In the genomic region with DNA sequence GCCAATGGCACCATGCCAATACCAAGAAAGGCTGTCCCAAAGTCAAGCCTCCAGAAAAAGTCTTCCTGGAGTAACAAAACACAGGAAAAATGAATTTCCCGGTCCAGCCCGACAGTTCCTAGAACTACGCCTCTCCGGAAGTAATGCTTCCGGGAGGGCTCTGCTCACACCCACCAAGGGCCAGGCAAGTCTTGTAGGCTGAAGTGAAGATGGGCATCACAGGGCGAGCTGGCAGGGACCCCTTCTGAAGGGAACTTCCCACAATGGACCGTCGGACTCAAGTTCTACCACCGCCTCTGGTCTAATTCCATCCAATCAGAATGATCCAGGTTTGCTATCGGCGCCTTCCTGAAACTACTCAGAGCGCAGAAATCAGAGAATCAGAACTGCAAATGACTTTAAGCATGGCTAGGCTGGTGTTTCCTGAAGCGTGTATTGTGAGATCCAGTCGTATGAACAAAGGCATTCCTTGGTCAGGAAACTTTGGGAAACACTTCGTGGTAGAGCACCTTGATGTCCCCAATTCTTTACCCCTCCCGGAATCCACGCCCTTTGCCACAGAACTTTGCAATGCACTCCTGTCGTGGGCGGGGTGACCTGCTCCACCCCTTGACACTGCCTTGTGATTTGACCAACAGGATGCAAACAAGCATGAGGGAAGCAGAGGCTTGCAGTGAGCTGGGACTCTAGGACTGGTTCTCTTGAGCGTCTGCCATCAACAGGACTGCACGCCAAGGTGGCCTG, we compare ENCODE assay signal across 16 cellular contexts.
DNase-seq lines count a peak whose midpoint lies in the region; ATAC-seq and TF ChIP-seq lines count a peak whose summit lies in the region.
"Had no signal": no experiment of that assay in that cellular context is flagged by ENCODE, and none has a peak within 500 bp of the region (broad histone marks: within the 10 kb centered on the region; RNA-seq: fewer than 3 reads in every experiment).

No MANE protein-coding gene starts in this region.

- peaks cover 17% of the 10 kb centered on the region for H3K36me3 Mint-ChIP-seq in activated naive CD4-positive, alpha-beta T cell treated with anti-CD3 and anti-CD28 coated beads, Interleukin-2, amount 10 ng/mL, durations not matched to agents 7 days and 5 days

- peak; percentile 43 for ATAC-seq in left colon

- no peaks in the 10 kb centered on the region for H3K36me3 ChIP-seq in spleen
- H3K36me3 ChIP-seq: uterus had no signal

- peaks cover 0 to 7% (median 0%) of the 10 kb centered on the region in 7 donors for H3K27me3 ChIP-seq in spleen (replicated peaks in 1 of 7)
- H3K27me3 ChIP-seq: hepatocyte, uterus had no signal

- H3K9me3 ChIP-seq in spleen = peaks cover 0 to 20% (median 8%) of the 10 kb centered on the region in 8 donors
- H3K9me3 ChIP-seq: uterus had no signal

- intact Hi-C loops in left colon (cut with DNase I, micrococcal nuclease) (no loop called here), spleen (cut with DNase I; ENCODE audit: low total_unique reads) (no loop called here)

- no peak overlapping the region for H3K4me3 Mint-ChIP-seq in activated naive CD4-positive, alpha-beta T cell treated with anti-CD3 and anti-CD28 coated beads, Interleukin-2, amount 10 ng/mL, durations not matched to agents 7 days and 5 days
- H3K4me3 Mint-ChIP-seq: activated naive CD4-positive, alpha-beta T cell treated with anti-CD3 and anti-CD28 coated beads for 36 hours; activated T-cell treated with anti-CD3 and anti-CD28 coated beads, Interleukin-2, amount 50 U/mL, for 24 hours; endodermal cell; nephron progenitor cell had no signal

- TF ChIP-seq CTCF in spleen (IDR thresholded peaks at IDR 0.05 in 8 of 11, conservative IDR thresholded peaks at IDR 0.05 in 3 of 11) (no peak), GM10248 (IDR thresholded peaks at IDR 0.05; ENCODE audit: control extremely low read depth, extremely low read depth, low read depth, missing control alignments) (no peak)

- H3K4me3 ChIP-seq in spleen = no peak overlapping the region
- H3K4me3 ChIP-seq: hepatocyte, uterus had no signal

- POLR2A ChIA-PET in GM10248 (lab: Yijun Ruan, JAX) = no interaction called here

- peak overlapping the region; percentile 75 for H3K27ac Mint-ChIP-seq in activated naive CD4-positive, alpha-beta T cell treated with anti-CD3 and anti-CD28 coated beads, Interleukin-2, amount 10 ng/mL, durations not matched to agents 7 days and 5 days
- H3K27ac Mint-ChIP-seq: nephron progenitor cell, progenitor cell of endocrine pancreas had no signal

- TF ChIP-seq POLR2A in spleen (IDR thresholded peaks at IDR 0.05) = no peak

- H3K9me3 Mint-ChIP-seq in activated naive CD4-positive, alpha-beta T cell treated with anti-CD3 and anti-CD28 coated beads, Interleukin-2, amount 10 ng/mL, durations not matched to agents 7 days and 5 days = peaks cover 18% of the 10 kb centered on the region

- H3K4me1 ChIP-seq in spleen = peaks cover 0 to 11% (median 0%) of the 10 kb centered on the region in 6 donors
- H3K4me1 ChIP-seq: uterus had no signal

- no peak for DNase-seq in activated naive CD4-positive, alpha-beta T cell treated with anti-CD3 and anti-CD28 coated beads, Interleukin-2, amount 10 ng/mL, durations not matched to agents 7 days and 5 days
- DNase-seq in activated naive CD4-positive, alpha-beta T cell (lab: John Stamatoyannopoulos, UW) = no peak
- DNase-seq in SW480 (ENCODE audit: low spot score) = peak; percentile 93
- no peak for DNase-seq in left colon
- DNase-seq in spleen = no peak
- DNase-seq in NCI-H2029 treated with DMSO at 0.1 percent for 48 hours (lab: John Stamatoyannopoulos, UW) = no peak
- DNase-seq in GM10248 (ENCODE audit: extremely low spot score) = no peak
- no peak for DNase-seq in activated CD4-positive, CD25-positive, alpha-beta regulatory T cell treated with anti-CD3 and anti-CD28 coated beads, Interleukin-2, amount 50 U/mL, for 72 hours
- DNase-seq: Kasumi-1 had no signal

- WGBS in spleen, 5 donors = 68 to 84% (median 74%) methylated on average over 13 to 21 of the region's 21 CpGs

- CTCF ChIA-PET in activated naive CD4-positive, alpha-beta T cell treated with anti-CD3 and anti-CD28 coated beads, Interleukin-2, amount 10 ng/mL, durations not matched to agents 7 days and 5 days (lab: Charles Lee) = no interaction called here
- CTCF ChIA-PET in GM10248 (lab: Yijun Ruan, JAX) = no interaction called here

- no peaks in the 10 kb centered on the region for H3K27me3 Mint-ChIP-seq in activated naive CD4-positive, alpha-beta T cell treated with anti-CD3 and anti-CD28 coated beads, Interleukin-2, amount 10 ng/mL, durations not matched to agents 7 days and 5 days
- H3K27me3 Mint-ChIP-seq: progenitor cell of endocrine pancreas had no signal

- H3K4me1 Mint-ChIP-seq in activated naive CD4-positive, alpha-beta T cell treated with anti-CD3 and anti-CD28 coated beads, Interleukin-2, amount 10 ng/mL, durations not matched to agents 7 days and 5 days = peaks cover 34% of the 10 kb centered on the region

- peak overlapping the region in 5 of 8 donors; percentile 13 to 52 (median 47) for H3K27ac ChIP-seq in spleen
- H3K27ac ChIP-seq: uterus had no signal
